ENCODE assay signal across 7 cellular contexts in the genomic region with DNA sequence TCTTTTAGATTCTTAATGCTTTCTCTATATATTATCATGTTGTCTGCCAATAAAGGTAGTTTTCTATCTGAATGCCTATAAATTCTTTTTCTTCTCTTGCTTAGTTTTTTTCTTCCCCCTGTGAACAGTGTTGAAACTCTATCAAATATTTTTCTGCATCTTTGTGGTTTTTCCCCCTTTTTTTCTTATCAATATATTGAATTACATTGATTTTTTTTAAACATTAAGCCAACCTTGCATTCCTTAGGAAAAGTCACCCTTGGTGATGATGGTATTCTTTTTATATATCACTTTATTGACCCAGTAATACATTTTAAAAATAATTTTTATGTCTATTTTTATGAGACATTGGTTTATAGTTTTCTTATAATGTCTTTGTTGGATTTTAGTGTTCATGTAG.
"Had no signal": no experiment of that assay in that cellular context is flagged by ENCODE, and none has a peak within 500 bp of the region (broad histone marks: within the 10 kb centered on the region; RNA-seq: fewer than 3 reads in every experiment).

No MANE protein-coding gene starts in this region.

- H3K4me2 ChIP-seq: KMS-11 had no signal

- FAIRE-seq: HepG2, HTR-8/SVneo had no signal

- H3K9ac ChIP-seq: KMS-11 had no signal

- H3K27ac ChIP-seq: HL-60, KMS-11 had no signal

- DNase-seq: IMR-90, KBM-7, KG1 had no signal

- ATAC-seq: HepG2 had no signal
